ENCODE assay signal across 41 cellular contexts in genomic region chr5:173210877-173211276, GRCh38. TPM values are rescaled to one million over a fixed set of nuclear protein-coding genes. Genes with fewer than 3 reads are reported as not detected.
"Had no signal": no experiment of that assay in that cellular context is flagged by ENCODE, and none has a peak within 500 bp of the region (broad histone marks: within the 10 kb centered on the region; RNA-seq: fewer than 3 reads in every experiment).

No MANE protein-coding gene starts in this region.

- H3K27me3 ChIP-seq: adrenal gland, ascending aorta, body of pancreas, breast epithelium, cardiac muscle cell had no signal

- H3K36me3 Mint-ChIP-seq: activated naive CD4-positive, alpha-beta T cell treated with anti-CD3 and anti-CD28 coated beads, Interleukin-2, amount 10 ng/mL, durations not matched to agents 7 days and 5 days; activated naive CD4-positive, alpha-beta T cell treated with anti-CD3 and anti-CD28 coated beads, Interleukin-2, amount 50 U/mL, for 24 hours; activated naive CD4-positive, alpha-beta T cell treated with anti-CD3 and anti-CD28 coated beads, Interleukin-2, amount 50 U/mL, for 72 hours; activated naive CD8-positive, alpha-beta T cell treated with anti-CD3 and anti-CD28 coated beads for 36 hours; activated naive CD8-positive, alpha-beta T cell treated with anti-CD3 and anti-CD28 coated beads, Interleukin-2, amount 10 ng/mL, durations not matched to agents 7 days and 5 days; brain had no signal

- H3K4me1 ChIP-seq: adrenal gland, ascending aorta, body of pancreas, breast epithelium had no signal

- ATAC-seq: activated naive CD4-positive, alpha-beta T cell treated with anti-CD3 and anti-CD28 coated beads, Interleukin-2, amount 50 U/mL, for 72 hours; activated naive CD8-positive, alpha-beta T cell treated with anti-CD3 and anti-CD28 coated beads, Interleukin-2, amount 50 U/mL, for 24 hours; activated T-cell treated with anti-CD3 and anti-CD28 coated beads, Interleukin-2, amount 50 U/mL, for 4 hours; activated T-cell treated with anti-CD3 and anti-CD28 coated beads, Interleukin-2, amount 50 U/mL, for 72 hours; activated T-helper 17 cell treated with anti-CD3 and anti-CD28 coated beads, Interleukin-2, amount 50 U/mL, for 72 hours; body of pancreas had no signal

- H3K27ac Mint-ChIP-seq: activated naive CD4-positive, alpha-beta T cell treated with anti-CD3 and anti-CD28 coated beads for 36 hours; activated naive CD4-positive, alpha-beta T cell treated with anti-CD3 and anti-CD28 coated beads, Interleukin-2, amount 10 ng/mL, durations not matched to agents 7 days and 5 days; activated naive CD4-positive, alpha-beta T cell treated with anti-CD3 and anti-CD28 coated beads, Interleukin-2, amount 50 U/mL, for 24 hours; activated naive CD4-positive, alpha-beta T cell treated with anti-CD3 and anti-CD28 coated beads, Interleukin-2, amount 50 U/mL, for 72 hours; activated naive CD8-positive, alpha-beta T cell; activated naive CD8-positive, alpha-beta T cell treated with anti-CD3 and anti-CD28 coated beads for 36 hours; activated naive CD8-positive, alpha-beta T cell treated with anti-CD3 and anti-CD28 coated beads, Interleukin-2, amount 10 ng/mL, durations not matched to agents 7 days and 5 days; activated naive CD8-positive, alpha-beta T cell treated with anti-CD3 and anti-CD28 coated beads, Interleukin-2, amount 50 U/mL, for 24 hours; activated T-cell treated with anti-CD3 and anti-CD28 coated beads, Interleukin-2, amount 50 U/mL, for 24 hours; activated T-cell treated with anti-CD3 and anti-CD28 coated beads, Interleukin-2, amount 50 U/mL, for 72 hours; activated T-helper 1 cell treated with anti-CD3 and anti-CD28 coated beads, Interleukin-12 subunit alpha, Interleukin-12 subunit beta, Interleukin-2, Interleukin-4 antibody, amounts not matched to agents 30 ng/mL and 10 ng/mL and 1 ng/mL, durations not matched to agents 14 hours and 24 hours and 36 hours; activated T-helper 17 cell treated with anti-CD3 and anti-CD28 coated beads, Interleukin-2, amount 50 U/mL, for 72 hours; activated T-helper 2 cell treated with anti-CD3 and anti-CD28 coated beads, Interferon-gamma antibody, Interleukin-2, Interleukin-4, amounts not matched to agents 10 μg/mL and 5 μg/mL and 100 μg/mL, durations not matched to agents 14 hours and 24 hours and 36 hours; brain had no signal

- H3K9me3 ChIP-seq: adrenal gland, ascending aorta, body of pancreas had no signal

- H3K4me3 Mint-ChIP-seq: activated naive CD4-positive, alpha-beta T cell treated with anti-CD3 and anti-CD28 coated beads for 36 hours; activated naive CD4-positive, alpha-beta T cell treated with anti-CD3 and anti-CD28 coated beads, Interleukin-2, amount 10 ng/mL, durations not matched to agents 7 days and 5 days; activated naive CD4-positive, alpha-beta T cell treated with anti-CD3 and anti-CD28 coated beads, Interleukin-2, amount 50 U/mL, for 24 hours; activated naive CD8-positive, alpha-beta T cell; activated naive CD8-positive, alpha-beta T cell treated with anti-CD3 and anti-CD28 coated beads for 36 hours; activated naive CD8-positive, alpha-beta T cell treated with anti-CD3 and anti-CD28 coated beads, Interleukin-2, amount 10 ng/mL, durations not matched to agents 7 days and 5 days; activated naive CD8-positive, alpha-beta T cell treated with anti-CD3 and anti-CD28 coated beads, Interleukin-2, amount 50 U/mL, for 24 hours; activated T-cell treated with anti-CD3 and anti-CD28 coated beads, Interleukin-2, amount 50 U/mL, for 24 hours; activated T-cell treated with anti-CD3 and anti-CD28 coated beads, Interleukin-2, amount 50 U/mL, for 4 hours; activated T-cell treated with anti-CD3 and anti-CD28 coated beads, Interleukin-2, amount 50 U/mL, for 72 hours; activated T-helper 1 cell treated with anti-CD3 and anti-CD28 coated beads, Interleukin-12 subunit alpha, Interleukin-12 subunit beta, Interleukin-2, Interleukin-4 antibody, amounts not matched to agents 30 ng/mL and 10 ng/mL and 1 ng/mL, durations not matched to agents 14 hours and 24 hours and 36 hours; activated T-helper 17 cell treated with anti-CD3 and anti-CD28 coated beads, Interleukin-2, amount 50 U/mL, for 72 hours; brain; central memory CD8-positive, alpha-beta T cell had no signal

- H3K9me3 Mint-ChIP-seq: activated naive CD4-positive, alpha-beta T cell treated with anti-CD3 and anti-CD28 coated beads for 36 hours; activated naive CD4-positive, alpha-beta T cell treated with anti-CD3 and anti-CD28 coated beads, Interleukin-2, amount 50 U/mL, for 24 hours; activated T-cell treated with anti-CD3 and anti-CD28 coated beads, Interleukin-2, amount 50 U/mL, for 24 hours; activated T-helper 17 cell treated with anti-CD3 and anti-CD28 coated beads, Interleukin-2, amount 50 U/mL, for 72 hours had no signal

- H3K4me1 Mint-ChIP-seq: activated naive CD4-positive, alpha-beta T cell treated with anti-CD3 and anti-CD28 coated beads, Interleukin-2, amount 10 ng/mL, durations not matched to agents 7 days and 5 days; activated naive CD4-positive, alpha-beta T cell treated with anti-CD3 and anti-CD28 coated beads, Interleukin-2, amount 50 U/mL, for 24 hours; activated naive CD8-positive, alpha-beta T cell treated with anti-CD3 and anti-CD28 coated beads for 36 hours; activated naive CD8-positive, alpha-beta T cell treated with anti-CD3 and anti-CD28 coated beads, Interleukin-2, amount 10 ng/mL, durations not matched to agents 7 days and 5 days; activated naive CD8-positive, alpha-beta T cell treated with anti-CD3 and anti-CD28 coated beads, Interleukin-2, amount 50 U/mL, for 24 hours; activated T-helper 17 cell treated with anti-CD3 and anti-CD28 coated beads, Interleukin-2, amount 50 U/mL, for 72 hours; brain; central memory CD8-positive, alpha-beta T cell had no signal

- DNase-seq: activated effector memory CD4-positive, alpha-beta T cell treated with anti-CD3 and anti-CD28 coated beads, Interleukin-2, amount 50 U/mL, for 16 hours; activated effector memory CD4-positive, alpha-beta T cell treated with Interleukin-2 at 50 U/mL for 16 hours; activated gamma-delta T cell; activated gamma-delta T cell treated with Interleukin-2 at 50 U/mL for 16 hours; activated naive CD4-positive, alpha-beta T cell; activated naive CD4-positive, alpha-beta T cell treated with anti-CD3 and anti-CD28 coated beads for 36 hours; activated naive CD4-positive, alpha-beta T cell treated with anti-CD3 and anti-CD28 coated beads, Interleukin-2, amount 10 ng/mL, durations not matched to agents 7 days and 5 days; activated naive CD4-positive, alpha-beta T cell treated with anti-CD3 and anti-CD28 coated beads, Interleukin-2, amount 50 U/mL, for 16 hours; activated naive CD4-positive, alpha-beta T cell treated with Interleukin-2 at 50 U/mL for 16 hours; activated naive CD8-positive, alpha-beta T cell treated with anti-CD3 and anti-CD28 coated beads for 36 hours; activated naive CD8-positive, alpha-beta T cell treated with anti-CD3 and anti-CD28 coated beads, Interleukin-2, amount 10 ng/mL, durations not matched to agents 7 days and 5 days; activated naive CD8-positive, alpha-beta T cell treated with anti-CD3 and anti-CD28 coated beads, Interleukin-2, amount 50 U/mL, for 24 hours; activated T-cell treated with anti-CD3 and anti-CD28 coated beads for 4 hours; activated T-cell treated with anti-CD3 and anti-CD28 coated beads, Interleukin-2, amount 50 U/mL, for 1 hour; activated T-cell treated with anti-CD3 and anti-CD28 coated beads, Interleukin-2, amount 50 U/mL, for 24 hours; activated T-cell treated with anti-CD3 and anti-CD28 coated beads, Interleukin-2, amount 50 U/mL, for 4 hours; activated T-cell treated with anti-CD3 and anti-CD28 coated beads, Interleukin-2, amount 50 U/mL, for 48 hours; activated T-cell treated with anti-CD3 and anti-CD28 coated beads, Interleukin-2, amount 50 U/mL, for 72 hours; adrenal gland; amniotic stem cell; amygdala; anterior cingulate cortex; body of pancreas; brain microvascular endothelial cell; caudate nucleus; central memory CD4-positive, alpha-beta T cell; cerebellar nuclear complex had no signal

- H3K27ac ChIP-seq: adrenal gland, ascending aorta, body of pancreas, brain microvascular endothelial cell, breast epithelium, cardiac muscle cell had no signal

- H3K36me3 ChIP-seq: adrenal gland, ascending aorta, brain microvascular endothelial cell, breast epithelium, cardiac muscle cell had no signal

- H3K4me3 ChIP-seq: adrenal gland, ascending aorta, body of pancreas, breast epithelium, cardiac muscle cell had no signal

RNA-seq across cellular contexts. Expression of gene NKX2-5, which starts 24.1 kb away (rescaled TPM):
- total RNA-seq: activated naive CD4-positive, alpha-beta T cell treated with anti-CD3 and anti-CD28 coated beads for 36 hours; activated naive CD8-positive, alpha-beta T cell treated with anti-CD3 and anti-CD28 coated beads, Interleukin-2, amount 10 ng/mL, durations not matched to agents 7 days and 5 days; activated T-cell treated with anti-CD3 and anti-CD28 coated beads, Interleukin-2, amount 50 U/mL, for 4 hours; activated T-helper 1 cell treated with anti-CD3 and anti-CD28 coated beads, Interleukin-12 subunit alpha, Interleukin-12 subunit beta, Interleukin-2, Interleukin-4 antibody, amounts not matched to agents 30 ng/mL and 10 ng/mL and 1 ng/mL, durations not matched to agents 14 hours and 24 hours and 36 hours; activated T-helper 17 cell treated with anti-CD3 and anti-CD28 coated beads, Interleukin-2, amount 50 U/mL, for 72 hours; activated T-helper 2 cell treated with anti-CD3 and anti-CD28 coated beads, Interferon-gamma antibody, Interleukin-2, Interleukin-4, amounts not matched to agents 10 μg/mL and 5 μg/mL and 100 μg/mL, durations not matched to agents 14 hours and 24 hours and 36 hours; adrenal gland; aorta; ascending aorta; body of pancreas; bronchial epithelial cell; cerebellum had no signal
